In genomic region chr5:34547300-34548085, GRCh38 we compare ENCODE assay signal across 22 cellular contexts.
DNase-seq lines count a peak whose midpoint lies in the region; ATAC-seq, FAIRE-seq and TF ChIP-seq lines count a peak whose summit lies in the region.
"Had no signal": no experiment of that assay in that cellular context is flagged by ENCODE, and none has a peak within 500 bp of the region (broad histone marks: within the 10 kb centered on the region; RNA-seq: fewer than 3 reads in every experiment).

No MANE protein-coding gene starts in this region.

- TF ChIP-seq POLR2A in K562 (conservative IDR thresholded peaks at IDR 0.05): no peak

- intact Hi-C loops in K562 (cut with micrococcal nuclease) (no loop called here), CD14-positive monocyte (cut with micrococcal nuclease) (no loop called here)

- CTCF ChIA-PET in K562 (lab: Yijun Ruan, JAX; ENCODE audit: low intra/inter-chr PET ratio): no interaction called here
- CTCF ChIA-PET in HEK293T (lab: Yijun Ruan, JAX): interaction anchor here (0.6 kb wide), 1 partner anchor 18 kb away, joined by 3 read pairs; no protein-coding TSS in a partner anchor

- H4K8ac ChIP-seq in H9 (replicated peaks; ENCODE audit: insufficient read length, low read depth, low read length) (no peak overlapping the region), mesendoderm (ENCODE audit: low read depth, low read length) (no peak overlapping the region)

- H3K27ac ChIP-seq in H9 (ENCODE audit: insufficient read length, low read depth, low read length) (peak overlapping the region; percentile 74), Karpas-422 (ENCODE audit: low read length) (no peak overlapping the region), K562 (ENCODE audit: extremely low read depth, low read depth, low read length) (no peak overlapping the region), mesendoderm (ENCODE audit: low read depth, low read length) (no peak overlapping the region)
- H3K27ac ChIP-seq: SJSA1 had no signal

- H3K4me1 Mint-ChIP-seq in H9: peaks cover 22 to 28% of the 10 kb centered on the region in 2 experiments
- H3K4me1 Mint-ChIP-seq in CD14-positive monocyte: no peaks in the 10 kb centered on the region
- H3K4me1 Mint-ChIP-seq: B cell had no signal

- H3K9ac ChIP-seq in H9 (ENCODE audit: extremely low read depth, insufficient read length, low read length) (no peak overlapping the region), Karpas-422 (ENCODE audit: low read length) (no peak overlapping the region), K562 (ENCODE audit: insufficient read depth in 1 of 2, low read depth in 2 of 2, low read length in 2 of 2) (no peak overlapping the region), mesendoderm (ENCODE audit: low read length) (no peak overlapping the region)

- H3K36me3 ChIP-seq in Karpas-422 (ENCODE audit: insufficient read depth, low read length) (no peaks in the 10 kb centered on the region), K562 (ENCODE audit: control insufficient read depth, insufficient read depth, low read length) (no peaks in the 10 kb centered on the region), mesendoderm (ENCODE audit: control insufficient read depth, insufficient read depth, low read length) (no peaks in the 10 kb centered on the region)
- H3K36me3 ChIP-seq: HAP-1, MG63, SJSA1 had no signal

- H3K9me3 ChIP-seq in H9 (ENCODE audit: control insufficient read depth, low read depth, low read length) (peaks cover 39% of the 10 kb centered on the region), Karpas-422 (ENCODE audit: low read length) (peaks cover 4% of the 10 kb centered on the region), K562 (replicated peaks; ENCODE audit: control insufficient read depth, insufficient read depth, low read depth, low read length) (peaks cover 19% of the 10 kb centered on the region)
- H3K9me3 ChIP-seq: SJSA1 had no signal

- H2BK120ac ChIP-seq in H9 (ENCODE audit: low read depth, low read length, poor library complexity, severe bottlenecking) (no peak overlapping the region), mesendoderm (ENCODE audit: low read depth, low read length) (no peak overlapping the region)

- POLR2A ChIA-PET in K562 (lab: Yijun Ruan, JAX): interaction anchor here (1.2 kb wide), 1 partner anchor 9 kb away, joined by 3 read pairs; no protein-coding TSS in a partner anchor
- POLR2A ChIA-PET in HEK293T (lab: Yijun Ruan, JAX): interaction anchor here (0.9 kb wide), 1 partner anchor 368 kb away, joined by 4 read pairs; the partner anchor contains the start of genes BRIX1 and RAD1

- H3K27me3 Mint-ChIP-seq in H9 (ENCODE audit: low read depth) (peaks cover 2% of the 10 kb centered on the region; the same call in 1 of the 2 replicates), CD14-positive monocyte (ENCODE audit: low read depth in 3 of 3) (peaks cover 0 to 3% (median 0%) of the 10 kb centered on the region in 3 donors)

- DNase-seq in H9 (peak; percentile 31), Karpas-422 (peak; percentile 29), K562 (ENCODE audit: extremely low read depth in 1 of 4, low spot score in 3 of 4) (no peak), mesendoderm (peak; percentile 33), HEK293T (ENCODE audit: extremely low spot score) (no peak), CD14-positive monocyte (ENCODE audit: low spot score) (no peak), DMS79 treated with DMSO at 0.1 percent for 48 hours (lab: John Stamatoyannopoulos, UW) (no peak), RCC 7860 (ENCODE audit: low spot score) (no peak)
- DNase-seq: DMS79, MG63, NCI-H1092, NCI-H1436 treated with DMSO at 0.1 percent for 48 hours, NCI-H1930, NCI-H2227 treated with DMSO at 0.1 percent for 48 hours, NCI-H510A treated with DMSO at 0.1 percent for 48 hours had no signal

- in situ Hi-C loops in K562 (cut with MboI): no loop called here

- H3K27ac Mint-ChIP-seq in H9: peak overlapping the region; percentile 46 to 92 (median 83)
- H3K27ac Mint-ChIP-seq in CD14-positive monocyte: no peak overlapping the region
- H3K27ac Mint-ChIP-seq: B cell had no signal

- TF ChIP-seq CTCF in H9 (conservative IDR thresholded peaks at IDR 0.05) (no peak), K562 (IDR thresholded peaks at IDR 0.05 in 2 of 3, conservative IDR thresholded peaks at IDR 0.05 in 1 of 3; ENCODE audit: insufficient read depth in 2 of 3, low read depth in 1 of 3, low read length in 3 of 3) (no peak), CD14-positive monocyte (IDR thresholded peaks at IDR 0.05) (no peak)

- H3K4me3 ChIP-seq in Karpas-422 (ENCODE audit: low read length) (no peak overlapping the region), K562 (no peak overlapping the region), mesendoderm (ENCODE audit: low read length) (no peak overlapping the region)
- H3K4me3 ChIP-seq: HAP-1, MG63, SJSA1 had no signal

- H3K27me3 ChIP-seq in H9 (ENCODE audit: insufficient read depth, low read length): no peaks in the 10 kb centered on the region
- no peaks in the 10 kb centered on the region; the same call in 1 of the 2 replicates for H3K27me3 ChIP-seq in Karpas-422 (ENCODE audit: low read length)
- H3K27me3 ChIP-seq in K562 (ENCODE audit: control insufficient read depth in 2 of 2, insufficient read depth in 2 of 2, low read length in 2 of 2): no peaks in the 10 kb centered on the region
- H3K27me3 ChIP-seq in mesendoderm (ENCODE audit: insufficient read depth, low read length, poor library complexity): no peaks in the 10 kb centered on the region
- H3K27me3 ChIP-seq: MG63, SJSA1 had no signal

- H3K4ac ChIP-seq in H9 (ENCODE audit: low read depth, low read length) (no peak overlapping the region), mesendoderm (ENCODE audit: low read depth, low read length) (no peak overlapping the region)

- H3K36me3 Mint-ChIP-seq in H9 (ENCODE audit: insufficient read depth in 1 of 3, low read depth in 3 of 3): peaks cover 38 to 55% (median 49%) of the 10 kb centered on the region in 3 experiments
- H3K36me3 Mint-ChIP-seq in CD14-positive monocyte: no peaks in the 10 kb centered on the region

- H3K23ac ChIP-seq in H9 (ENCODE audit: insufficient read length, low read depth, low read length) (no peak overlapping the region), mesendoderm (ENCODE audit: low read length) (no peak overlapping the region)

- FAIRE-seq in K562 (lab: Jason Lieb, UNC) (no peak), RCC 7860 (lab: Jason Lieb, UNC) (no peak)
- FAIRE-seq: A204.1, D721Med, HTR-8/SVneo had no signal

- H4K5ac ChIP-seq in H9 (ENCODE audit: insufficient read length, low read depth, low read length): no peak overlapping the region
- no peak overlapping the region for H4K5ac ChIP-seq in mesendoderm (ENCODE audit: low read length)

- no peaks in the 10 kb centered on the region for H3K23me2 ChIP-seq in H9 (ENCODE audit: insufficient read length, low read depth, low read length, poor library complexity, severe bottlenecking)

- no peaks in the 10 kb centered on the region for H3K79me2 ChIP-seq in H9 (ENCODE audit: insufficient read depth, low read length)
- H3K79me2 ChIP-seq in Karpas-422 (ENCODE audit: low read length): no peaks in the 10 kb centered on the region
- no peaks in the 10 kb centered on the region for H3K79me2 ChIP-seq in K562 (ENCODE audit: control insufficient read depth, insufficient read depth, low read length)
- no peaks in the 10 kb centered on the region for H3K79me2 ChIP-seq in mesendoderm (ENCODE audit: control insufficient read depth, insufficient read depth, low read length)

- H3K9me3 Mint-ChIP-seq in H9 (peaks cover 52 to 55% of the 10 kb centered on the region in 2 experiments), CD14-positive monocyte (peaks cover 19 to 35% (median 28%) of the 10 kb centered on the region in 7 donors)

- H2BK15ac ChIP-seq in H9 (ENCODE audit: low read depth, low read length) (no peak overlapping the region), mesendoderm (replicated peaks; ENCODE audit: low read depth) (no peak overlapping the region)

- no peak overlapping the region for H3K18ac ChIP-seq in H9 (ENCODE audit: insufficient read length, low read depth, low read length)
- H3K18ac ChIP-seq in mesendoderm (ENCODE audit: low read length): no peak overlapping the region

- TF ChIP-seq RAD21 in K562 (CRISPR knock-in tag; conservative IDR thresholded peaks at IDR 0.05 in 1 of 2, IDR thresholded peaks at IDR 0.05 in 1 of 2): no peak

- 0 out of 2 replicates have a peak, but pooled peaks cover 4% of the 10 kb centered on the region for H3K4me1 ChIP-seq in H9 (ENCODE audit: insufficient read depth, low read length)
- H3K4me1 ChIP-seq in Karpas-422 (ENCODE audit: low read length): no peaks in the 10 kb centered on the region
- H3K4me1 ChIP-seq in K562 (replicated peaks in 1 of 2; ENCODE audit: control insufficient read depth in 2 of 2, insufficient read depth in 2 of 2, low read length in 2 of 2): peaks cover 0 to 4% of the 10 kb centered on the region in 2 experiments; a peak in 2 of 5 replicates
- no peaks in the 10 kb centered on the region for H3K4me1 ChIP-seq in mesendoderm (ENCODE audit: control insufficient read depth, low read depth, low read length)
- H3K4me1 ChIP-seq: HAP-1, SJSA1 had no signal

- no peak overlapping the region for H3K14ac ChIP-seq in H9 (ENCODE audit: insufficient read depth, low read length)

- H3K9me1 ChIP-seq in K562 (ENCODE audit: control insufficient read depth, insufficient read depth, low read length): no peaks in the 10 kb centered on the region

- no peaks in the 10 kb centered on the region for H4K20me1 ChIP-seq in H9 (ENCODE audit: control insufficient read depth, insufficient read depth, insufficient read length)
- no peaks in the 10 kb centered on the region for H4K20me1 ChIP-seq in Karpas-422 (ENCODE audit: insufficient read depth, low read depth, low read length)
- H4K20me1 ChIP-seq in K562 (replicated peaks; ENCODE audit: control insufficient read depth, insufficient read depth, low read length): no peaks in the 10 kb centered on the region

- no CpG with 5 or more reads among the region's 2 CpGs for WGBS in H9 (ENCODE audit: extremely low coverage, insufficient read length, low lambda C conversion rate)
- 42% methylated on average over 2 of the region's 2 CpGs for WGBS in K562 (ENCODE audit: insufficient coverage, low coverage, missing lambda C conversion rate)
- WGBS in mesendoderm (ENCODE audit: extremely low coverage, insufficient coverage, low lambda C conversion rate): no CpG with 5 or more reads among the region's 2 CpGs

- H3K4me2 ChIP-seq in H9 (ENCODE audit: insufficient read depth, insufficient read length, low read length) (no peak overlapping the region), Karpas-422 (ENCODE audit: low read depth, low read length, poor library complexity, severe bottlenecking) (no peak overlapping the region), K562 (ENCODE audit: insufficient read depth, low read length) (no peak overlapping the region), mesendoderm (ENCODE audit: low read length) (no peak overlapping the region)

- H3K9me2 ChIP-seq in Karpas-422 (replicated peaks; ENCODE audit: insufficient read depth, low read length): no peaks in the 10 kb centered on the region

- no peak for ATAC-seq in K562
- ATAC-seq: Right ventricle myocardium inferior had no signal

- H2AFZ ChIP-seq in H9 (ENCODE audit: low read length) (no peak overlapping the region), Karpas-422 (ENCODE audit: low read length) (no peak overlapping the region), K562 (ENCODE audit: low read depth, low read length) (no peak overlapping the region)

- no peak overlapping the region for H3T11ph ChIP-seq in H9 (ENCODE audit: low read length)

- no TSS peak for BruUV-seq in K562 (replicated peaks; lab: Mats Ljungman, UMichigan)

- TF ChIP-seq EP300 in K562 (IDR thresholded peaks at IDR 0.05; ENCODE audit: low read length): no peak

- H3K4me3 Mint-ChIP-seq in H9 (no peak overlapping the region; a peak in 1 of 5 replicates), CD14-positive monocyte (no peak overlapping the region)
- H3K4me3 Mint-ChIP-seq: B cell had no signal

- H3K79me1 ChIP-seq in H9 (ENCODE audit: insufficient read depth, low read depth, low read length, poor library complexity, severe bottlenecking) (no peaks in the 10 kb centered on the region), mesendoderm (ENCODE audit: low read length) (no peaks in the 10 kb centered on the region)

- H3K56ac ChIP-seq in H9 (ENCODE audit: insufficient read length, low read depth, low read length) (no peak overlapping the region), mesendoderm (ENCODE audit: low read length) (no peak overlapping the region)

- H2BK12ac ChIP-seq in H9 (ENCODE audit: insufficient read length, low read depth, low read length): no peak overlapping the region

- no peak overlapping the region for H2BK20ac ChIP-seq in H9 (ENCODE audit: low read depth, low read length, poor library complexity, severe bottlenecking)

- no peak overlapping the region for H2AK5ac ChIP-seq in H9 (ENCODE audit: insufficient read length, low read length)
- no peak overlapping the region for H2AK5ac ChIP-seq in mesendoderm (ENCODE audit: low read length)

- no peak overlapping the region for H4K91ac ChIP-seq in H9 (ENCODE audit: insufficient read length, low read depth, low read length)

- no peak overlapping the region for H2BK5ac ChIP-seq in H9 (ENCODE audit: insufficient read length, low read length)
- H2BK5ac ChIP-seq in mesendoderm (ENCODE audit: low read length): no peak overlapping the region

Comparison
In these comparisons a context has a peak if more than half of its experiments do, and no peak if none do; other contexts are left out.
1. DNase-seq: peak in H9 (single experiment), Karpas-422 (single experiment) and mesendoderm (single experiment); none in K562 (0 of 4), HEK293T (single experiment), CD14-positive monocyte (single experiment), DMS79 treated with DMSO at 0.1 percent for 48 hours (single experiment) and RCC 7860 (single experiment).
2. H3K27ac Mint-ChIP-seq: peak in H9 (3 of 3); none in CD14-positive monocyte (0 of 7).